In genomic region chrX:68536884-68537283, GRCh38 we compare ENCODE assay signal across 28 cellular contexts.
"Had no signal": no experiment of that assay in that cellular context is flagged by ENCODE, and none has a peak within 500 bp of the region (broad histone marks: within the 10 kb centered on the region; RNA-seq: fewer than 3 reads in every experiment).

No MANE protein-coding gene starts in this region.

- H3K79me2 ChIP-seq: parathyroid adenoma had no signal

- H3K4me3 ChIP-seq: gastrocnemius medialis, lower lobe of right lung, prostate gland, right atrium auricular region, smooth muscle cell, suprapubic skin, thyroid gland, vagina had no signal

- H3K27me3 ChIP-seq: gastrocnemius medialis, right atrium auricular region, suprapubic skin, thyroid gland, vagina had no signal

- H3K4me3 Mint-ChIP-seq: dendritic cell treated with granulocyte-macrophage colony-stimulating factor and Interleukin-4, amounts not matched to agents 40 ng/mL and 50 ng/mL, for 4 days; endodermal cell; naive thymus-derived CD8-positive, alpha-beta T cell; neural crest cell; stimulated activated naive CD8-positive, alpha-beta T cell treated with anti-CD3 and anti-CD28 coated beads, Interleukin-15, amount 100 ng/mL, for 72 hours had no signal

- H3K4me1 Mint-ChIP-seq: endodermal cell, neural crest cell had no signal

- H3K27ac Mint-ChIP-seq: dendritic cell treated with granulocyte-macrophage colony-stimulating factor and Interleukin-4, amounts not matched to agents 40 ng/mL and 50 ng/mL, for 4 days; endodermal cell had no signal

- H3K36me3 ChIP-seq: prostate gland, suprapubic skin, thyroid gland had no signal

- H3K9me3 ChIP-seq: gastrocnemius medialis, lower lobe of right lung, prostate gland, suprapubic skin, thyroid gland, vagina had no signal

- DNase-seq: effector CD8-positive, alpha-beta T cell; endodermal cell; foreskin fibroblast; gastrocnemius medialis; head of caudate nucleus; left colon; left ventricle myocardium superior; lower lobe of right lung; naive thymus-derived CD8-positive, alpha-beta T cell; stimulated activated CD4-positive, alpha-beta T cell treated with anti-CD3 and anti-CD28 coated beads, Interleukin-12 subunit alpha, Interleukin-12 subunit beta, amount 100 ng/mL, for 4 hours; stimulated activated CD4-positive, alpha-beta T cell treated with anti-CD3 and anti-CD28 coated beads, Interleukin-1b, Interleukin-23, amount 100 ng/mL, for 48 hours; stimulated activated CD4-positive, alpha-beta T cell treated with anti-CD3 and anti-CD28 coated beads, Interleukin-4, amount 100 ng/mL, for 1 hour; stimulated activated CD8-positive, alpha-beta memory T cell treated with anti-CD3 and anti-CD28 coated beads, Interleukin-4, amount 100 ng/mL, for 48 hours; stimulated activated naive CD4-positive, alpha-beta T cell; stimulated activated naive CD8-positive, alpha-beta T cell treated with anti-CD3 and anti-CD28 coated beads, Interleukin-15, amount 100 ng/mL, for 72 hours; thyroid gland; trophoblast cell had no signal

- H3K9ac ChIP-seq: parathyroid adenoma had no signal

- H3K4me1 ChIP-seq: gastrocnemius medialis, lower lobe of right lung, parathyroid adenoma, prostate gland, right atrium auricular region, suprapubic skin, thyroid gland, vagina had no signal

- H3K27me3 Mint-ChIP-seq: dendritic cell treated with granulocyte-macrophage colony-stimulating factor and Interleukin-4, amounts not matched to agents 40 ng/mL and 50 ng/mL, for 4 days; naive thymus-derived CD8-positive, alpha-beta T cell; stimulated activated naive CD8-positive, alpha-beta T cell treated with anti-CD3 and anti-CD28 coated beads, Interleukin-15, amount 100 ng/mL, for 72 hours had no signal

- H3K27ac ChIP-seq: epithelial cell of prostate, gastrocnemius medialis, lower lobe of right lung, parathyroid adenoma, prostate gland, right atrium auricular region, suprapubic skin, thyroid gland, vagina had no signal

- H3K4me2 ChIP-seq: smooth muscle cell had no signal

- ATAC-seq: esophagus mucosa; gastrocnemius medialis; left ventricle myocardium superior; lower lobe of right lung; naive thymus-derived CD8-positive, alpha-beta T cell; sciatic nerve had no signal

- H2AFZ ChIP-seq: parathyroid adenoma had no signal
